12 cellular contexts compared by ENCODE assay signal in genomic region chr6:99016355-99016754, GRCh38.
DNase-seq lines count a peak whose midpoint lies in the region; ATAC-seq and TF ChIP-seq lines count a peak whose summit lies in the region.
"Had no signal": no experiment of that assay in that cellular context is flagged by ENCODE, and none has a peak within 500 bp of the region (broad histone marks: within the 10 kb centered on the region; RNA-seq: fewer than 3 reads in every experiment).

No MANE protein-coding gene starts in this region.

- H3K4me1 ChIP-seq in breast epithelium (no peaks in the 10 kb centered on the region), right lobe of liver (no peaks in the 10 kb centered on the region)
- H3K4me1 ChIP-seq: testis had no signal

- H3K36me3 ChIP-seq in breast epithelium = no peaks in the 10 kb centered on the region
- H3K36me3 ChIP-seq in right lobe of liver = no peaks in the 10 kb centered on the region

- WGBS in right lobe of liver (ENCODE audit: insufficient coverage, low coverage, low lambda C conversion rate, missing lambda C conversion rate) = 63% methylated on average over 1 of the region's 1 CpG

- no peak for TF ChIP-seq POLR2A in breast epithelium (IDR thresholded peaks at IDR 0.05)
- TF ChIP-seq POLR2A in right lobe of liver (IDR thresholded peaks at IDR 0.05) = no peak

- no peak overlapping the region for H3K27ac ChIP-seq in breast epithelium
- no peak overlapping the region for H3K27ac ChIP-seq in right lobe of liver
- H3K27ac ChIP-seq: testis had no signal

- CTCF ChIA-PET in MCF 10A (lab: Yijun Ruan, JAX) = no interaction called here

- H3K4me1 Mint-ChIP-seq in MCF 10A (ENCODE audit: insufficient read depth, unreplicated experiment) = peaks cover 6% of the 10 kb centered on the region
- H3K4me1 Mint-ChIP-seq: central memory CD8-positive, alpha-beta T cell had no signal

- intact Hi-C loops in MCF 10A (cut with micrococcal nuclease) (no loop called here), breast epithelium (cut with DNase I; ENCODE audit: low total_unique reads) (no loop called here), right lobe of liver (cut with DNase I) (no loop called here)

- H3K27me3 Mint-ChIP-seq in MCF 10A (ENCODE audit: insufficient read depth, unreplicated experiment) = peaks cover 12% of the 10 kb centered on the region
- H3K27me3 Mint-ChIP-seq: activated CD4-positive, alpha-beta memory T cell treated with anti-CD3 and anti-CD28 coated beads for 36 hours had no signal

- no peaks in the 10 kb centered on the region for H3K27me3 ChIP-seq in breast epithelium
- no peaks in the 10 kb centered on the region for H3K27me3 ChIP-seq in right lobe of liver
- H3K27me3 ChIP-seq: testis had no signal

- H3K4me3 ChIP-seq in breast epithelium = no peak overlapping the region
- no peak overlapping the region for H3K4me3 ChIP-seq in right lobe of liver
- H3K4me3 ChIP-seq: testis had no signal

- POLR2A ChIA-PET in MCF 10A (lab: Yijun Ruan, JAX) = no interaction called here

- H3K9me3 Mint-ChIP-seq in MCF 10A (ENCODE audit: unreplicated experiment) = no peaks in the 10 kb centered on the region
- H3K9me3 Mint-ChIP-seq: activated CD4-positive, alpha-beta memory T cell treated with anti-CD3 and anti-CD28 coated beads for 36 hours; central memory CD8-positive, alpha-beta T cell had no signal

- no peaks in the 10 kb centered on the region for H3K36me3 Mint-ChIP-seq in MCF 10A (ENCODE audit: insufficient read depth, unreplicated experiment)
- H3K36me3 Mint-ChIP-seq: activated CD4-positive, alpha-beta memory T cell treated with anti-CD3 and anti-CD28 coated beads for 36 hours had no signal

- ATAC-seq in right lobe of liver = no peak

- TF ChIP-seq CTCF in MCF 10A (IDR thresholded peaks at IDR 0.05; ENCODE audit: unreplicated experiment) (no peak), breast epithelium (IDR thresholded peaks at IDR 0.05) (no peak), right lobe of liver (IDR thresholded peaks at IDR 0.05) (no peak)

- H3K9me3 ChIP-seq in breast epithelium (no peaks in the 10 kb centered on the region), right lobe of liver (no peaks in the 10 kb centered on the region)
- H3K9me3 ChIP-seq: testis had no signal

- no TSS peak for BruUV-seq in MCF 10A (replicated peaks; lab: Mats Ljungman, UMichigan)

- DNase-seq in MCF 10A (ENCODE audit: unreplicated experiment) (peak; percentile 0), breast epithelium (ENCODE audit: low spot score in 2 of 2) (no peak), HT1080 (ENCODE audit: low read depth) (peak; percentile 98), amniotic epithelial cell (ENCODE audit: low read depth) (peak; percentile 91), stromal cell of bone marrow (ENCODE audit: low read depth) (peak; percentile 58), NCI-H82 treated with DMSO at 0.1 percent for 48 hours (lab: John Stamatoyannopoulos, UW; ENCODE audit: unreplicated experiment) (no peak), right lobe of liver (no peak)
- DNase-seq in stimulated activated CD4-positive, alpha-beta T cell treated with anti-CD3 and anti-CD28 coated beads, Interleukin-2, amount 100 ng/mL, for 48 hours = no peak
- DNase-seq: activated CD4-positive, alpha-beta memory T cell treated with anti-CD3 and anti-CD28 coated beads for 36 hours; NCI-H1048; testis had no signal

- H3K27ac Mint-ChIP-seq in MCF 10A (ENCODE audit: low read depth, unreplicated experiment) = no peak overlapping the region
- H3K27ac Mint-ChIP-seq: activated CD4-positive, alpha-beta memory T cell treated with anti-CD3 and anti-CD28 coated beads for 36 hours had no signal

- no peak overlapping the region for H3K4me3 Mint-ChIP-seq in MCF 10A (ENCODE audit: unreplicated experiment)
- H3K4me3 Mint-ChIP-seq: activated CD4-positive, alpha-beta memory T cell treated with anti-CD3 and anti-CD28 coated beads for 36 hours; central memory CD8-positive, alpha-beta T cell had no signal

Comparison
In these comparisons a context has a peak if more than half of its experiments do, and no peak if none do; other contexts are left out.
1. DNase-seq: peak in MCF 10A (single experiment), HT1080 (single experiment), amniotic epithelial cell (single experiment) and stromal cell of bone marrow (single experiment); none in breast epithelium (0 of 2), NCI-H82 treated with DMSO at 0.1 percent for 48 hours (single experiment), right lobe of liver (0 of 3) and stimulated activated CD4-positive, alpha-beta T cell treated with anti-CD3 and anti-CD28 coated beads, Interleukin-2, amount 100 ng/mL, for 48 hours (0 of 2).